ENCODE assay signal across 11 cellular contexts in genomic region chr5:132526974-132527564, GRCh38. TPM values are rescaled to one million over a fixed set of nuclear protein-coding genes. Genes with fewer than 3 reads are reported as not detected.
A peak's percentile ranks its signal among the peaks of the same experiment; 100 is the strongest.
DNase-seq lines count a peak whose midpoint lies in the region; ATAC-seq and TF ChIP-seq lines count a peak whose summit lies in the region.
"Had no signal": no experiment of that assay in that cellular context is flagged by ENCODE, and none has a peak within 500 bp of the region (broad histone marks: within the 10 kb centered on the region; RNA-seq: fewer than 3 reads in every experiment).

No MANE protein-coding gene starts in this region.

- peak overlapping the region in 7 of 8 donors; percentile 0 to 74 (median 68) for H3K4me3 Mint-ChIP-seq in naive B cell

- H3K9me3 ChIP-seq in Karpas-422 (ENCODE audit: low read length) (no peaks in the 10 kb centered on the region), testis (no peaks in the 10 kb centered on the region)

- H3K27ac ChIP-seq in Karpas-422 (ENCODE audit: low read length) (no peak overlapping the region), testis (no peak overlapping the region)

- H3K36me3 Mint-ChIP-seq in naive B cell = no peaks in the 10 kb centered on the region

- H3K9me3 Mint-ChIP-seq in naive B cell = peaks cover 0 to 4% (median 0%) of the 10 kb centered on the region in 7 donors

- H3K9me2 ChIP-seq in Karpas-422 (replicated peaks; ENCODE audit: insufficient read depth, low read length) = no peaks in the 10 kb centered on the region

- peak overlapping the region in 3 of 6 donors; percentile 8 to 63 (median 34) for H3K27ac Mint-ChIP-seq in naive B cell

- 71 to 78% methylated on average over 8 of the region's 8 CpGs for WGBS in testis, 2 donors

- no peak overlapping the region for H3K9ac ChIP-seq in Karpas-422 (ENCODE audit: low read length)

- H3K4me3 ChIP-seq in Karpas-422 (ENCODE audit: low read length) (no peak overlapping the region), testis (no peak overlapping the region)

- H3K79me2 ChIP-seq in Karpas-422 (ENCODE audit: low read length) = no peaks in the 10 kb centered on the region

- intact Hi-C loops in testis (cut with DNase I; ENCODE audit: low total_unique reads) = no loop called here

- peaks cover 9% of the 10 kb centered on the region; the same call in 1 of the 2 replicates for H3K4me1 ChIP-seq in Karpas-422 (ENCODE audit: low read length)
- H3K4me1 ChIP-seq in testis = no peaks in the 10 kb centered on the region

- TF ChIP-seq CTCF in testis (IDR thresholded peaks at IDR 0.05) = no peak

- DNase-seq in ELR (ENCODE audit: low read depth) (peak; percentile 59), Karpas-422 (no peak), amniotic epithelial cell (ENCODE audit: low read depth) (peak; percentile 4), naive B cell (no peak), testis (no peak), NCI-H2227 treated with DMSO at 0.1 percent for 48 hours (lab: John Stamatoyannopoulos, UW) (no peak)
- no peak for DNase-seq in activated T-cell treated with anti-CD3 and anti-CD28 coated beads, Interleukin-2, amount 50 U/mL, for 1 hour

- H3K4me2 ChIP-seq in Karpas-422 (ENCODE audit: low read depth, low read length, poor library complexity, severe bottlenecking) = peak overlapping the region; percentile 64

- ATAC-seq in naive B cell (ENCODE audit: low read depth in 2 of 2) (no peak), HG03521 (IDR thresholded peaks at IDR 0.05; ENCODE audit: unreplicated experiment) (no peak)

- TF ChIP-seq POLR2A in testis (IDR thresholded peaks at IDR 0.05) = no peak

- no peak overlapping the region for H2AFZ ChIP-seq in Karpas-422 (ENCODE audit: low read length)

- H4K20me1 ChIP-seq in Karpas-422 (ENCODE audit: insufficient read depth, low read depth, low read length) = no peaks in the 10 kb centered on the region

- H3K27me3 ChIP-seq in Karpas-422 (ENCODE audit: low read length) (no peaks in the 10 kb centered on the region), testis (no peaks in the 10 kb centered on the region)

- no peaks in the 10 kb centered on the region for H3K27me3 Mint-ChIP-seq in naive B cell

- peaks cover 42 to 58% (median 57%) of the 10 kb centered on the region in 3 donors for H3K4me1 Mint-ChIP-seq in naive B cell

- H3K36me3 ChIP-seq in Karpas-422 (ENCODE audit: insufficient read depth, low read length) (no peaks in the 10 kb centered on the region), testis (ENCODE audit: low read depth, missing control alignments) (no peaks in the 10 kb centered on the region)

RNA-seq across cellular contexts. Expression of gene IL5, which starts 16.3 kb away (rescaled TPM):
- not detected in 2 replicates for total RNA-seq in Karpas-422 (2014; rRNA removed; shearing (Covaris generic); ENCODE audit: low replicate concordance)
- polyA plus RNA-seq in naive B cell (ENCODE audit: low read depth in 6 of 6) = not detected
- 10 to 100 TPM in 1 of 2 donors, 1 to 10 TPM in 1; 2.2 to 12.4 TPM for total RNA-seq in testis
- 5.4 TPM for polyA plus RNA-seq in testis (ENCODE audit: insufficient read depth, low read depth, low replicate concordance)
- total RNA-seq: Daoy, osteoblast, subcutaneous adipose tissue had no signal

RNA-seq across cellular contexts. Expression of gene RAD50, which starts 29.7 kb away (rescaled TPM):
- 37.3 and 72.6 TPM in 2 replicates for total RNA-seq in Karpas-422 (2014; rRNA removed; shearing (Covaris generic); ENCODE audit: low replicate concordance)
- polyA plus RNA-seq in naive B cell (ENCODE audit: low read depth in 6 of 6) = 10 to 100 TPM; 10.1 to 33.5 (median 19.9) TPM
- 10 to 100 TPM; 38.6 to 41.6 TPM for total RNA-seq in testis
- polyA plus RNA-seq in testis (ENCODE audit: insufficient read depth, low read depth, low replicate concordance) = 5.0 TPM

RNA-seq across cellular contexts. Expression of gene IRF1, which starts 36.5 kb away (rescaled TPM):
- 4.8 and 7.3 TPM in 2 replicates for total RNA-seq in Karpas-422 (2014; rRNA removed; shearing (Covaris generic); ENCODE audit: low replicate concordance)
- polyA plus RNA-seq in naive B cell (ENCODE audit: low read depth in 6 of 6) (100 to 1,000 TPM; 228 to 332 (median 296) TPM), testis (ENCODE audit: insufficient read depth, low read depth, low replicate concordance) (31.7 TPM)
- total RNA-seq in testis = 10 to 100 TPM; 20.2 to 22.5 TPM

Comparison
In these comparisons a context has a peak if more than half of its experiments do, and no peak if none do; other contexts are left out.
1. DNase-seq: peak in ELR (single experiment) and amniotic epithelial cell (single experiment); none in Karpas-422 (single experiment), naive B cell (single experiment), testis (single experiment), activated T-cell treated with anti-CD3 and anti-CD28 coated beads, Interleukin-2, amount 50 U/mL, for 1 hour (single experiment) and NCI-H2227 treated with DMSO at 0.1 percent for 48 hours (single experiment).